23 cellular contexts compared by ENCODE assay signal in genomic region chr22:42194104-42194851, GRCh38.
DNase-seq lines count a peak whose midpoint lies in the region; ATAC-seq and TF ChIP-seq lines count a peak whose summit lies in the region.
"Had no signal": no experiment of that assay in that cellular context is flagged by ENCODE, and none has a peak within 500 bp of the region (broad histone marks: within the 10 kb centered on the region; RNA-seq: fewer than 3 reads in every experiment).

No MANE protein-coding gene starts in this region.

- peak overlapping the region in 1 of 2 donors; percentile 41 for H3K4me3 Mint-ChIP-seq in activated T-cell treated with anti-CD3 and anti-CD28 coated beads, Interleukin-2, amount 50 U/mL, for 72 hours
- no peak overlapping the region for H3K4me3 Mint-ChIP-seq in H9
- H3K4me3 Mint-ChIP-seq in endothelial cell (ENCODE audit: unreplicated experiment) = no peak overlapping the region
- H3K4me3 Mint-ChIP-seq in neural progenitor cell = no peak overlapping the region
- no peak overlapping the region for H3K4me3 Mint-ChIP-seq in chondrocyte (ENCODE audit: unreplicated experiment)
- H3K4me3 Mint-ChIP-seq: effector memory CD8-positive, alpha-beta T cell; T-cell had no signal

- no peak overlapping the region for H4K8ac ChIP-seq in H9 (replicated peaks; ENCODE audit: insufficient read length, low read depth, low read length)

- H3K23me2 ChIP-seq in H9 (ENCODE audit: insufficient read length, low read depth, low read length, poor library complexity, severe bottlenecking) = no peaks in the 10 kb centered on the region

- no peak overlapping the region for H3K14ac ChIP-seq in H9 (ENCODE audit: insufficient read depth, low read length)

- no peak overlapping the region for H3K27ac ChIP-seq in H9 (ENCODE audit: insufficient read length, low read depth, low read length)
- H3K27ac ChIP-seq in neural progenitor cell = no peak overlapping the region
- H3K27ac ChIP-seq: brain microvascular endothelial cell, SJCRH30, skin epidermis, suprapubic skin, uterus had no signal

- H3K27me3 Mint-ChIP-seq in activated T-cell treated with anti-CD3 and anti-CD28 coated beads, Interleukin-2, amount 50 U/mL, for 72 hours (ENCODE audit: low read depth) = no peaks in the 10 kb centered on the region
- no peaks in the 10 kb centered on the region for H3K27me3 Mint-ChIP-seq in H9 (ENCODE audit: low read depth)
- H3K27me3 Mint-ChIP-seq in endothelial cell (ENCODE audit: unreplicated experiment) = peaks cover 3% of the 10 kb centered on the region
- H3K27me3 Mint-ChIP-seq in neural progenitor cell (ENCODE audit: insufficient read depth, low read depth) = no peaks in the 10 kb centered on the region
- H3K27me3 Mint-ChIP-seq in chondrocyte (ENCODE audit: low read depth) = no peaks in the 10 kb centered on the region
- H3K27me3 Mint-ChIP-seq: effector memory CD8-positive, alpha-beta T cell; T-cell had no signal

- no peaks in the 10 kb centered on the region for H3K9me3 Mint-ChIP-seq in activated T-cell treated with anti-CD3 and anti-CD28 coated beads, Interleukin-2, amount 50 U/mL, for 72 hours
- H3K9me3 Mint-ChIP-seq in H9 (no peaks in the 10 kb centered on the region), endothelial cell (ENCODE audit: unreplicated experiment) (no peaks in the 10 kb centered on the region), neural progenitor cell (no peaks in the 10 kb centered on the region), chondrocyte (ENCODE audit: low read depth) (no peaks in the 10 kb centered on the region)
- H3K9me3 Mint-ChIP-seq: effector memory CD8-positive, alpha-beta T cell; T-cell had no signal

- no peak overlapping the region for H2AFZ ChIP-seq in H9 (ENCODE audit: low read length)
- H2AFZ ChIP-seq in neural progenitor cell (replicated peaks) = no peak overlapping the region

- peak overlapping the region; percentile 31 for H3K27ac Mint-ChIP-seq in activated T-cell treated with anti-CD3 and anti-CD28 coated beads, Interleukin-2, amount 50 U/mL, for 72 hours
- H3K27ac Mint-ChIP-seq in H9 (peak overlapping the region in 2 of 3 experiments; percentile 70 to 89; a peak in 3 of 7 replicates), endothelial cell (ENCODE audit: unreplicated experiment) (peak overlapping the region; percentile 34), neural progenitor cell (peak overlapping the region; percentile 14), chondrocyte (ENCODE audit: unreplicated experiment) (no peak overlapping the region)

- no peak for TF ChIP-seq CTCF in H9 (conservative IDR thresholded peaks at IDR 0.05)
- TF ChIP-seq CTCF in endothelial cell (IDR thresholded peaks at IDR 0.05; ENCODE audit: unreplicated experiment) = no peak
- TF ChIP-seq CTCF in neural progenitor cell (IDR thresholded peaks at IDR 0.05) = no peak
- no peak for TF ChIP-seq CTCF in chondrocyte (IDR thresholded peaks at IDR 0.05)

- H2BK5ac ChIP-seq in H9 (ENCODE audit: insufficient read length, low read length) = no peak overlapping the region

- H3K4ac ChIP-seq in H9 (ENCODE audit: low read depth, low read length) = no peak overlapping the region

- H3K9me3 ChIP-seq in H9 (ENCODE audit: control insufficient read depth, low read depth, low read length) (no peaks in the 10 kb centered on the region), neural progenitor cell (ENCODE audit: low read depth) (no peaks in the 10 kb centered on the region)
- H3K9me3 ChIP-seq: SJCRH30, suprapubic skin, uterus had no signal

- no peak overlapping the region for H3K23ac ChIP-seq in H9 (ENCODE audit: insufficient read length, low read depth, low read length)

- no peak overlapping the region for H3K18ac ChIP-seq in H9 (ENCODE audit: insufficient read length, low read depth, low read length)

- H2BK15ac ChIP-seq in H9 (ENCODE audit: low read depth, low read length) = no peak overlapping the region

- no peaks in the 10 kb centered on the region for H3K27me3 ChIP-seq in H9 (ENCODE audit: insufficient read depth, low read length)
- H3K27me3 ChIP-seq in neural progenitor cell = no peaks in the 10 kb centered on the region
- H3K27me3 ChIP-seq: brain microvascular endothelial cell, SJCRH30, suprapubic skin, uterus had no signal

- no CpG with 5 or more reads among the region's 10 CpGs for WGBS in H9 (ENCODE audit: extremely low coverage, insufficient read length, low lambda C conversion rate)

- H3T11ph ChIP-seq in H9 (ENCODE audit: low read length) = no peak overlapping the region

- H2AK5ac ChIP-seq in H9 (ENCODE audit: insufficient read length, low read length) = no peak overlapping the region

- H3K4me1 Mint-ChIP-seq in activated T-cell treated with anti-CD3 and anti-CD28 coated beads, Interleukin-2, amount 50 U/mL, for 72 hours (ENCODE audit: low read depth) = peaks cover 71% of the 10 kb centered on the region
- peaks cover 46 to 54% of the 10 kb centered on the region in 2 experiments for H3K4me1 Mint-ChIP-seq in H9
- peaks cover 18% of the 10 kb centered on the region for H3K4me1 Mint-ChIP-seq in endothelial cell (ENCODE audit: unreplicated experiment)
- H3K4me1 Mint-ChIP-seq in neural progenitor cell = peaks cover 30% of the 10 kb centered on the region
- peaks cover 2% of the 10 kb centered on the region for H3K4me1 Mint-ChIP-seq in chondrocyte (ENCODE audit: low read depth)

- no peak overlapping the region for H3K4me3 ChIP-seq in neural progenitor cell
- H3K4me3 ChIP-seq: SJCRH30, skin epidermis, suprapubic skin, uterus had no signal

- no peak overlapping the region for H2BK20ac ChIP-seq in H9 (ENCODE audit: low read depth, low read length, poor library complexity, severe bottlenecking)

- no peak for DNase-seq in activated T-cell treated with anti-CD3 and anti-CD28 coated beads, Interleukin-2, amount 50 U/mL, for 72 hours
- no peak for DNase-seq in activated T-cell treated with anti-CD3 and anti-CD28 coated beads, Interleukin-2, amount 50 U/mL, for 1 hour
- DNase-seq in H9 = no peak
- DNase-seq in endothelial cell (ENCODE audit: low spot score) = no peak
- no peak for DNase-seq in neural progenitor cell (ENCODE audit: low spot score)
- DNase-seq in chondrocyte (ENCODE audit: low spot score) = no peak
- DNase-seq: activated CD4-positive, alpha-beta T cell treated with anti-CD3 and anti-CD28 coated beads for 4 hours; activated gamma-delta T cell; brain microvascular endothelial cell; effector memory CD8-positive, alpha-beta T cell; H7; hypothalamus; Kasumi-1; NCI-H2171 treated with DMSO at 0.1 percent for 48 hours; NCI-H526; SJCRH30; stimulated activated CD4-positive, alpha-beta T cell treated with anti-CD3 and anti-CD28 coated beads, Interleukin-1b, Interleukin-23, amount 100 ng/mL, for 48 hours; T-cell; uterus had no signal

- H3K4me2 ChIP-seq in H9 (ENCODE audit: insufficient read depth, insufficient read length, low read length) = no peak overlapping the region
- no peak overlapping the region for H3K4me2 ChIP-seq in neural progenitor cell

- H3K36me3 ChIP-seq in neural progenitor cell = no peaks in the 10 kb centered on the region
- H3K36me3 ChIP-seq: brain microvascular endothelial cell, SJCRH30, suprapubic skin, uterus had no signal

- H4K20me1 ChIP-seq in H9 (ENCODE audit: control insufficient read depth, insufficient read depth, insufficient read length) = peaks cover 2% of the 10 kb centered on the region
- H4K20me1 ChIP-seq in neural progenitor cell (ENCODE audit: low read depth) = peaks cover 88% of the 10 kb centered on the region

- H2BK12ac ChIP-seq in H9 (ENCODE audit: insufficient read length, low read depth, low read length) = no peak overlapping the region

- H3K36me3 Mint-ChIP-seq in activated T-cell treated with anti-CD3 and anti-CD28 coated beads, Interleukin-2, amount 50 U/mL, for 72 hours (ENCODE audit: insufficient read depth in 2 of 2) = no peaks in the 10 kb centered on the region
- peaks cover 0 to 5% (median 3%) of the 10 kb centered on the region in 3 experiments; a peak in 4 of 7 replicates for H3K36me3 Mint-ChIP-seq in H9 (ENCODE audit: insufficient read depth in 1 of 3, low read depth in 3 of 3)
- no peaks in the 10 kb centered on the region for H3K36me3 Mint-ChIP-seq in endothelial cell (ENCODE audit: low read depth, unreplicated experiment)
- peaks cover 1% of the 10 kb centered on the region for H3K36me3 Mint-ChIP-seq in neural progenitor cell
- H3K36me3 Mint-ChIP-seq in chondrocyte (ENCODE audit: low read depth) = no peaks in the 10 kb centered on the region

- peaks cover 20% of the 10 kb centered on the region; the same call in 1 of the 2 replicates for H3K79me2 ChIP-seq in H9 (ENCODE audit: insufficient read depth, low read length)
- peaks cover 94% of the 10 kb centered on the region for H3K79me2 ChIP-seq in neural progenitor cell (ENCODE audit: low read depth)

- peaks cover 15% of the 10 kb centered on the region for H3F3A ChIP-seq in neural progenitor cell (ENCODE audit: low read depth)

- H2BK120ac ChIP-seq in H9 (ENCODE audit: low read depth, low read length, poor library complexity, severe bottlenecking) = no peak overlapping the region

- no peak overlapping the region for H4K5ac ChIP-seq in H9 (ENCODE audit: insufficient read length, low read depth, low read length)

- no peak overlapping the region for H4K91ac ChIP-seq in H9 (ENCODE audit: insufficient read length, low read depth, low read length)

- H3K9ac ChIP-seq in H9 (ENCODE audit: extremely low read depth, insufficient read length, low read length) = no peak overlapping the region
- no peak overlapping the region for H3K9ac ChIP-seq in neural progenitor cell

- H3K4me1 ChIP-seq in H9 (ENCODE audit: insufficient read depth, low read length) (peaks cover 2% of the 10 kb centered on the region), neural progenitor cell (peaks cover 24% of the 10 kb centered on the region)
- H3K4me1 ChIP-seq: SJCRH30, uterus had no signal

- ATAC-seq in activated T-cell treated with anti-CD3 and anti-CD28 coated beads, Interleukin-2, amount 50 U/mL, for 72 hours (replicated peaks in 1 of 2) = peak in 1 of 2 donors; percentile 27
- no peak for ATAC-seq in GM18870 (IDR thresholded peaks at IDR 0.05; ENCODE audit: unreplicated experiment)
- no peak for ATAC-seq in GM19452 (IDR thresholded peaks at IDR 0.05; ENCODE audit: unreplicated experiment)
- ATAC-seq: effector memory CD8-positive, alpha-beta T cell; T-cell had no signal

- no peak overlapping the region for H3K56ac ChIP-seq in H9 (ENCODE audit: insufficient read length, low read depth, low read length)

- peaks cover 25% of the 10 kb centered on the region for H3K79me1 ChIP-seq in H9 (ENCODE audit: insufficient read depth, low read depth, low read length, poor library complexity, severe bottlenecking)
